8 cellular contexts compared by ENCODE assay signal in genomic region chr18:35497006-35497333, GRCh38. TPM values are rescaled to one million over a fixed set of nuclear protein-coding genes. Genes with fewer than 3 reads are reported as not detected.
A peak's percentile ranks its signal among the peaks of the same experiment; 100 is the strongest.
DNase-seq lines count a peak whose midpoint lies in the region; ATAC-seq, FAIRE-seq and TF ChIP-seq lines count a peak whose summit lies in the region.

No MANE protein-coding gene starts in this region.

- POLR2A ChIA-PET in MCF 10A (lab: Yijun Ruan, JAX) (interaction anchor here (0.5 to 8.5 kb wide), 27 partner anchors 11 to 787 kb away, joined by 3 to 134 read pairs (median 5); partner anchors contain the start of genes DTNA and GALNT1), HepG2 (lab: Yijun Ruan, JAX) (interaction anchor here (1.0 to 3.7 kb wide), 11 partner anchors 10 to 88 kb away, joined by 4 to 70 read pairs (median 8); no protein-coding TSS in a partner anchor)

- H3K9ac ChIP-seq in HepG2 (ENCODE audit: insufficient read depth, low read depth, low read length), result peak overlapping the region; percentile 86

- peak overlapping the region; percentile 97 for H3K27ac Mint-ChIP-seq in MCF 10A (ENCODE audit: low read depth, unreplicated experiment)

- peaks cover 27% of the 10 kb centered on the region for H3K4me1 Mint-ChIP-seq in MCF 10A (ENCODE audit: insufficient read depth, unreplicated experiment)

- TF ChIP-seq POLR2A in HepG2 (IDR thresholded peaks at IDR 0.05; ENCODE audit: insufficient read depth in 1 of 2, low read depth in 2 of 2, low read length in 2 of 2), result no peak

- H3K9me3 Mint-ChIP-seq in MCF 10A (ENCODE audit: unreplicated experiment), result no peaks in the 10 kb centered on the region

- H3K27me3 ChIP-seq in HepG2 (ENCODE audit: control insufficient read depth in 1 of 2, insufficient read depth in 2 of 2, low read length in 2 of 2), result no peaks in the 10 kb centered on the region
- no peaks in the 10 kb centered on the region for H3K27me3 ChIP-seq in thymus (ENCODE audit: control insufficient read depth, insufficient read depth)

- in situ Hi-C loops in HepG2 (cut with HindIII; ENCODE audit: extremely low pct_ligation_motif_present, low pct_unique_long_range_greater_than_20kb), result no loop called here

- intact Hi-C loops in MCF 10A (cut with micrococcal nuclease), result loop anchor here (1.0 to 5.0 kb wide), 4 partner anchors 41 to 120 kb away; partner anchors contain the start of gene GALNT1
- intact Hi-C loops in HepG2 (cut with micrococcal nuclease; ENCODE audit: unreplicated experiment), result loop anchor here (1.0 to 5.0 kb wide), 4 partner anchors 15 to 205 kb away; no protein-coding TSS in a partner anchor

- no peaks in the 10 kb centered on the region for H3K27me3 Mint-ChIP-seq in MCF 10A (ENCODE audit: insufficient read depth, unreplicated experiment)

- H3K79me2 ChIP-seq in HepG2 (ENCODE audit: insufficient read depth, low read length), result peaks cover 41% of the 10 kb centered on the region

- H3K27ac ChIP-seq in HepG2 (ENCODE audit: extremely low read length, insufficient read depth, low read length) (peak overlapping the region; percentile 91), thymus (ENCODE audit: low read depth) (peak overlapping the region; percentile 94)

- no peak for TF ChIP-seq CTCF in MCF 10A (IDR thresholded peaks at IDR 0.05; ENCODE audit: unreplicated experiment)
- no peak for TF ChIP-seq CTCF in HepG2 (CRISPR knock-in tag; IDR thresholded peaks at IDR 0.05)

- H4K20me1 ChIP-seq in HepG2 (ENCODE audit: insufficient read depth, low read length), result no peaks in the 10 kb centered on the region

- BruUV-seq in MCF 10A (replicated peaks; lab: Mats Ljungman, UMichigan) (no TSS peak), HepG2 (replicated peaks; lab: Mats Ljungman, UMichigan) (no TSS peak)

- no peak for TF ChIP-seq RAD21 in HepG2 (CRISPR knock-in tag; IDR thresholded peaks at IDR 0.05)

- WGBS in HepG2 (ENCODE audit: low lambda C conversion rate), result 7% methylated on average over 3 of the region's 3 CpGs
- 19% methylated on average over 3 of the region's 3 CpGs for WGBS in thymus

- H3K4me3 ChIP-seq in GM08714 (ENCODE audit: low read length) (peak overlapping the region; percentile 64), HepG2 (replicated peaks in 1 of 3; ENCODE audit: insufficient read depth in 1 of 3, low read depth in 2 of 3, low read length in 3 of 3) (peak overlapping the region; percentile 66 to 80 (median 73)), thymus (ENCODE audit: low read length) (peak overlapping the region; percentile 63)

- H3K36me3 ChIP-seq in HepG2 (replicated peaks in 1 of 2; ENCODE audit: control insufficient read depth in 1 of 2, insufficient read depth in 2 of 2, low read length in 2 of 2), result no peaks in the 10 kb centered on the region
- H3K36me3 ChIP-seq in thymus (ENCODE audit: control insufficient read depth, insufficient read depth), result no peaks in the 10 kb centered on the region

- H3K36me3 Mint-ChIP-seq in MCF 10A (ENCODE audit: insufficient read depth, unreplicated experiment), result peaks cover 7% of the 10 kb centered on the region

- DNase-seq in LoVo (ENCODE audit: low spot score) (peak; percentile 33), MCF 10A (ENCODE audit: unreplicated experiment) (no peak), HepG2 (ENCODE audit: low spot score) (no peak), NCI-H1417 treated with DMSO at 0.1 percent for 48 hours (lab: John Stamatoyannopoulos, UW) (no peak)
- no peak for DNase-seq in effector CD8-positive, alpha-beta T cell (lab: John Stamatoyannopoulos, UW)

- CTCF ChIA-PET in MCF 10A (lab: Yijun Ruan, JAX) (interaction anchor here (1.2 to 1.5 kb wide), 3 partner anchors 18 to 88 kb away, joined by 3 to 7 read pairs (median 5); no protein-coding TSS in a partner anchor), HepG2 (lab: Yijun Ruan, JAX; ENCODE audit: low intra/inter-chr PET ratio, low total read pairs) (no interaction called here)

- H3K4me3 Mint-ChIP-seq in MCF 10A (ENCODE audit: unreplicated experiment), result peak overlapping the region; percentile 87

- ATAC-seq in GM21723 (IDR thresholded peaks at IDR 0.05; ENCODE audit: unreplicated experiment) (peak; percentile 23), HepG2 (peak; percentile 53)

- TF ChIP-seq EP300 in HepG2 (IDR thresholded peaks at IDR 0.05; ENCODE audit: low read depth in 2 of 2, low read length in 2 of 2) (no peak), HepG2 (CRISPR knock-in tag; IDR thresholded peaks at IDR 0.05; ENCODE audit: borderline replicate concordance) (no peak)

- peak overlapping the region; percentile 87 for H3K4me2 ChIP-seq in HepG2 (ENCODE audit: low read depth, low read length)

- H2AFZ ChIP-seq in HepG2 (ENCODE audit: low read length), result peak overlapping the region; percentile 85

- H3K9me3 ChIP-seq in HepG2 (ENCODE audit: low read length), result no peaks in the 10 kb centered on the region
- H3K9me3 ChIP-seq in thymus (ENCODE audit: control insufficient read depth), result no peaks in the 10 kb centered on the region

- H3K4me1 ChIP-seq in HepG2 (ENCODE audit: insufficient read depth, low read length), result peaks cover 69% of the 10 kb centered on the region
- peaks cover 10% of the 10 kb centered on the region for H3K4me1 ChIP-seq in thymus (ENCODE audit: control insufficient read depth, insufficient read depth, low read length)

- FAIRE-seq in HepG2 (lab: Jason Lieb, UNC), result no peak

TF ChIP-seq in HepG2, 621 proteins besides CTCF, POLR2A, EP300 and RAD21 (continues in another document):
- TF ChIP-seq SAP130 (CRISPR knock-in tag; IDR thresholded peaks at IDR 0.05; ENCODE audit: low read depth) (0 out of 2 replicates have a peak, but pooled peaks have one; percentile 0), MIER3 (CRISPR knock-in tag; IDR thresholded peaks at IDR 0.05; ENCODE audit: borderline replicate concordance) (no peak), ZNF317 (CRISPR knock-in tag; IDR thresholded peaks at IDR 0.05) (0 out of 2 replicates have a peak, but pooled peaks have one; percentile 31), RNF2 (conservative IDR thresholded peaks at IDR 0.05; ENCODE audit: low read depth) (no peak), ZNF709 (CRISPR knock-in tag; IDR thresholded peaks at IDR 0.05) (peak; percentile 2; the same call in 1 of the 2 replicates), MED8 (CRISPR knock-in tag; IDR thresholded peaks at IDR 0.05; ENCODE audit: insufficient replicate concordance) (peak; percentile 3), ZNF503 (CRISPR knock-in tag; IDR thresholded peaks at IDR 0.05) (0 out of 2 replicates have a peak, but pooled peaks have one; percentile 11), MXD1 (CRISPR knock-in tag; IDR thresholded peaks at IDR 0.05) (0 out of 2 replicates have a peak, but pooled peaks have one; percentile 49), HNRNPK (IDR thresholded peaks at IDR 0.05; ENCODE audit: low read depth, low read length, poor library complexity, severe bottlenecking) (no peak)

RNA-seq across cellular contexts. Expression of gene INO80C, which starts 0.8 kb away (rescaled TPM):
- 25.8 and 32.6 TPM in 2 replicates for total RNA-seq in MCF 10A (2022)
- 8.2 and 10.8 TPM in 2 replicates for total RNA-seq in HepG2 (2016; rRNA removed; fragmentation: Illumina TruSeq; extraction: Trizol)
- 5.2 and 7.5 TPM in 2 replicates for total RNA-seq in HepG2 (2016; cell fraction: cytosol; rRNA removed; fragmentation: Illumina TruSeq; extraction: Trizol; ENCODE audit: low read depth)
- 6.6 and 9.8 TPM in 2 replicates for total RNA-seq in HepG2 (2016; cell fraction: insoluble cytoplasmic fraction; rRNA removed; fragmentation: Illumina TruSeq; extraction: Trizol)
- total RNA-seq in HepG2 (2016; cell fraction: membrane; rRNA removed; fragmentation: Illumina TruSeq; extraction: Trizol), result 4.8 and 6.6 TPM in 2 replicates
- 11.1 and 13.4 TPM in 2 replicates for total RNA-seq in HepG2 (2016; cell fraction: nucleus; rRNA removed; fragmentation: Illumina TruSeq; extraction: Trizol)
- 15.4 and 20.5 TPM in 2 replicates for polyA plus RNA-seq in HepG2 (2011; rRNA removed)
- 17.9 and 18.5 TPM in 2 replicates for polyA plus RNA-seq in HepG2 (2011; cell fraction: cytosol; rRNA removed)
- polyA plus RNA-seq in HepG2 (2011; cell fraction: nucleus; rRNA removed), result 14.5 and 18.5 TPM in 2 replicates
- polyA plus RNA-seq in HepG2 (2012), result 17.4 and 24.1 TPM in 2 replicates
- 8.6 and 12.5 TPM in 2 replicates for polyA plus RNA-seq in HepG2 (2016; cell fraction: cytosol; fragmentation: Illumina TruSeq; extraction: Trizol; ENCODE audit: low read depth)
- 40.1 and 41.8 TPM in 2 replicates for polyA plus RNA-seq in HepG2 (2016; cell fraction: insoluble cytoplasmic fraction; fragmentation: Illumina TruSeq; extraction: Trizol; ENCODE audit: low read depth)
- polyA plus RNA-seq in HepG2 (2016; cell fraction: membrane; fragmentation: Illumina TruSeq; extraction: Trizol; ENCODE audit: low read depth), result 13.6 and 13.7 TPM in 2 replicates
- 27.3 and 33.7 TPM in 2 replicates for polyA plus RNA-seq in HepG2 (2016; cell fraction: nucleus; fragmentation: Illumina TruSeq; extraction: Trizol; ENCODE audit: insufficient read depth, low read depth)
- 9.7 and 18.8 TPM in 2 replicates for polyA minus RNA-seq in HepG2 (2011; rRNA and poly(A)+ RNA removed; ENCODE audit: low replicate concordance)
- 6.5 TPM in 2 replicates for polyA minus RNA-seq in HepG2 (2011; cell fraction: cytosol; rRNA and poly(A)+ RNA removed)
- 19.0 and 30.3 TPM in 2 replicates for polyA minus RNA-seq in HepG2 (2011; cell fraction: nucleus; rRNA and poly(A)+ RNA removed)
- polyA plus RNA-seq in thymus, result 32.6 TPM
